12 cellular contexts compared by ENCODE assay signal in genomic region chr3:170021083-170021482, GRCh38. TPM values are rescaled to one million over a fixed set of nuclear protein-coding genes. Genes with fewer than 3 reads are reported as not detected.
A peak's percentile ranks its signal among the peaks of the same experiment; 100 is the strongest.
DNase-seq lines count a peak whose midpoint lies in the region; ATAC-seq and TF ChIP-seq lines count a peak whose summit lies in the region.
"Had no signal": no experiment of that assay in that cellular context is flagged by ENCODE, and none has a peak within 500 bp of the region (broad histone marks: within the 10 kb centered on the region; RNA-seq: fewer than 3 reads in every experiment).

No MANE protein-coding gene starts in this region.

- peak overlapping the region; percentile 46 for H3K4me2 ChIP-seq in OCI-LY3 (ENCODE audit: low read length)
- H3K4me2 ChIP-seq: KMS-11 had no signal

- peak; percentile 16 to 32 for DNase-seq in AML-193 (lab: John Stamatoyannopoulos, UW)
- peak; percentile 47 for DNase-seq in GM10266 (ENCODE audit: extremely low spot score)
- no peak for DNase-seq in fibroblast of villous mesenchyme (ENCODE audit: low read depth)
- no peak for DNase-seq in left lobe of liver (ENCODE audit: low spot score)
- no peak for DNase-seq in hepatic stellate cell (ENCODE audit: low spot score)
- no peak for DNase-seq in natural killer cell treated with Interleukin-12 subunit alpha and Interleukin-12 subunit beta and Interleukin-15 and Interleukin-18, amount 100 ng/mL, for 72 hours (ENCODE audit: low spot score)
- no peak for DNase-seq in SHP77 treated with DMSO at 0.1 percent for 48 hours (lab: John Stamatoyannopoulos, UW)
- DNase-seq: CD8-positive, alpha-beta memory T cell; NCI-H2227 treated with DMSO at 0.1 percent for 48 hours; sigmoid colon had no signal

- peaks cover 4 to 5% of the 10 kb centered on the region in 2 donors for H3K4me1 Mint-ChIP-seq in natural killer cell treated with Interleukin-12 subunit alpha and Interleukin-12 subunit beta and Interleukin-15 and Interleukin-18, amount 100 ng/mL, for 72 hours (ENCODE audit: low read depth in 2 of 2)

- peak; percentile 27 for TF ChIP-seq CTCF in GM10266 (IDR thresholded peaks at IDR 0.05; ENCODE audit: control insufficient read depth, insufficient read depth, low read depth, missing control alignments)
- peak; percentile 54 for TF ChIP-seq CTCF in OCI-LY3 (IDR thresholded peaks at IDR 0.05; ENCODE audit: low read depth, low read length)
- peak; percentile 44 for TF ChIP-seq CTCF in fibroblast of villous mesenchyme (IDR thresholded peaks at IDR 0.05; ENCODE audit: insufficient read depth, low read depth, low read length)

- peaks cover 62% of the 10 kb centered on the region for H3K27me3 ChIP-seq in OCI-LY3 (ENCODE audit: low read depth, low read length)

- H3K4me3 ChIP-seq in OCI-LY3 (ENCODE audit: low read length) (peak overlapping the region; percentile 51), fibroblast of villous mesenchyme (ENCODE audit: low read depth, low read length) (no peak overlapping the region)
- H3K4me3 ChIP-seq: sigmoid colon had no signal

- no peaks in the 10 kb centered on the region for H3K79me2 ChIP-seq in OCI-LY3 (ENCODE audit: low read length)

- H2AFZ ChIP-seq in OCI-LY3 (ENCODE audit: low read depth, low read length) = peak overlapping the region; percentile 59; the same call in 1 of the 2 replicates

- no peak for ATAC-seq in left lobe of liver
- ATAC-seq in natural killer cell treated with Interleukin-12 subunit alpha and Interleukin-12 subunit beta and Interleukin-15 and Interleukin-18, amount 100 ng/mL, for 72 hours = no peak

- H3K9me3 Mint-ChIP-seq in natural killer cell treated with Interleukin-12 subunit alpha and Interleukin-12 subunit beta and Interleukin-15 and Interleukin-18, amount 100 ng/mL, for 72 hours = no peaks in the 10 kb centered on the region
- H3K9me3 Mint-ChIP-seq: CD8-positive, alpha-beta memory T cell had no signal

- no peaks in the 10 kb centered on the region for H3K9me3 ChIP-seq in OCI-LY3 (ENCODE audit: insufficient read depth, low read length)
- H3K9me3 ChIP-seq: sigmoid colon had no signal

- H3K27ac Mint-ChIP-seq in natural killer cell treated with Interleukin-12 subunit alpha and Interleukin-12 subunit beta and Interleukin-15 and Interleukin-18, amount 100 ng/mL, for 72 hours = no peak overlapping the region

- H3K36me3 Mint-ChIP-seq in natural killer cell treated with Interleukin-12 subunit alpha and Interleukin-12 subunit beta and Interleukin-15 and Interleukin-18, amount 100 ng/mL, for 72 hours = no peaks in the 10 kb centered on the region

- H3K27ac ChIP-seq in OCI-LY3 (ENCODE audit: low read length) = no peak overlapping the region
- H3K27ac ChIP-seq: KMS-11, sigmoid colon had no signal

- no peak overlapping the region for H3K9ac ChIP-seq in OCI-LY3 (ENCODE audit: low read length)
- H3K9ac ChIP-seq: KMS-11 had no signal

- H3K36me3 ChIP-seq in OCI-LY3 (replicated peaks; ENCODE audit: low read depth, low read length) = no peaks in the 10 kb centered on the region
- H3K36me3 ChIP-seq: sigmoid colon had no signal

- no peaks in the 10 kb centered on the region for H4K20me1 ChIP-seq in OCI-LY3 (ENCODE audit: insufficient read depth, low read length)

- H3K27me3 Mint-ChIP-seq in natural killer cell treated with Interleukin-12 subunit alpha and Interleukin-12 subunit beta and Interleukin-15 and Interleukin-18, amount 100 ng/mL, for 72 hours = peaks cover 29 to 40% of the 10 kb centered on the region in 2 donors

- H3K4me1 ChIP-seq in OCI-LY3 (ENCODE audit: low read length) = no peaks in the 10 kb centered on the region
- H3K4me1 ChIP-seq: sigmoid colon had no signal

- no peak overlapping the region for H3K4me3 Mint-ChIP-seq in natural killer cell treated with Interleukin-12 subunit alpha and Interleukin-12 subunit beta and Interleukin-15 and Interleukin-18, amount 100 ng/mL, for 72 hours
- H3K4me3 Mint-ChIP-seq: CD8-positive, alpha-beta memory T cell had no signal

RNA-seq across cellular contexts. Expression of gene GPR160, which starts 16.7 kb away (rescaled TPM):
- total RNA-seq in fibroblast of villous mesenchyme (under 0.01 and 0.43 TPM in 2 replicates), left lobe of liver (0.96 TPM)
- total RNA-seq in natural killer cell treated with Interleukin-12 subunit alpha and Interleukin-12 subunit beta and Interleukin-15 and Interleukin-18, amount 100 ng/mL, for 72 hours = 10 to 100 TPM; 12.1 to 12.4 TPM

RNA-seq across cellular contexts. Expression of gene SEC62, which starts 54.5 kb away (rescaled TPM):
- 27.7 and 47.9 TPM in 2 replicates for total RNA-seq in fibroblast of villous mesenchyme
- 103 TPM for total RNA-seq in left lobe of liver
- total RNA-seq in natural killer cell treated with Interleukin-12 subunit alpha and Interleukin-12 subunit beta and Interleukin-15 and Interleukin-18, amount 100 ng/mL, for 72 hours = 10 to 100 TPM; 51.2 to 68.9 TPM

Comparison
In these comparisons a context has a peak if more than half of its experiments do, and no peak if none do; other contexts are left out.
1. DNase-seq: peak in AML-193 (2 of 2) and GM10266 (single experiment); none in fibroblast of villous mesenchyme (single experiment), left lobe of liver (single experiment), hepatic stellate cell (single experiment), natural killer cell treated with Interleukin-12 subunit alpha and Interleukin-12 subunit beta and Interleukin-15 and Interleukin-18, amount 100 ng/mL, for 72 hours (single experiment) and SHP77 treated with DMSO at 0.1 percent for 48 hours (single experiment).
2. Peak in every context shown above with its lines, with median percentiles within 50 percentile points of each other: CTCF ChIP-seq.